ENCODE assay signal across 9 cellular contexts in the genomic region with DNA sequence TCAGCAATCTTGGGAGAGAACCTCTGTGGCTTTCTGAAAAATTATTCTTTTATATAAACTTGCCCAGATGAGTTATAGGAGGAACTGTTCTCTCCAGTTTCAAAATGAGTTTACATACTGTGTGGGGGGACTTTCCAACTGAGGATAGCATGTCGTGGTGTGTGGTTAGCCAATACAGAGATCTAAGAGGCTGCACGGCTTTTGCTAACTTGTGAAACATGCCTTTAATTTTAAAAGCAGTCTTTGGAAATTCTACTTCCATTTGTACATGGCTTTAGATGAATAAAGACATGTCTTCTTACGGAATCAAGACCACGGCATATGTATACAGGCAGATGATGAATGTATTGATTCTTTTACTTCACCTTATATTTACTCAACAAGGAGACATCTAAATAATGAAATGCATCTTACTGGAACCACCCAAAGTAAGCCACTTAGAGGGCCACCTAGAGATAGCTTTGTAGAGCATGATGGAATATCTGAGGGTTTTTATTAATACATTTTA. TPM values are rescaled to one million over a fixed set of nuclear protein-coding genes. Genes with fewer than 3 reads are reported as not detected.
A peak's percentile ranks its signal among the peaks of the same experiment; 100 is the strongest.
DNase-seq lines count a peak whose midpoint lies in the region; ATAC-seq and TF ChIP-seq lines count a peak whose summit lies in the region.
"Had no signal": no experiment of that assay in that cellular context is flagged by ENCODE, and none has a peak within 500 bp of the region (broad histone marks: within the 10 kb centered on the region; RNA-seq: fewer than 3 reads in every experiment).

No MANE protein-coding gene starts in this region.

- in situ Hi-C loops in HAP-1 (cut with MboI; ENCODE audit: low sequenced_read_pairs), result no loop called here

- no peak for TF ChIP-seq CTCF in osteocyte (IDR thresholded peaks at IDR 0.05)

- H3K9me3 Mint-ChIP-seq in activated T-helper 1 cell treated with anti-CD3 and anti-CD28 coated beads, Interleukin-12 subunit alpha, Interleukin-12 subunit beta, Interleukin-2, Interleukin-4 antibody, amounts not matched to agents 30 ng/mL and 10 ng/mL and 1 ng/mL, durations not matched to agents 14 hours and 24 hours and 36 hours, result no peaks in the 10 kb centered on the region
- no peaks in the 10 kb centered on the region for H3K9me3 Mint-ChIP-seq in osteocyte (ENCODE audit: unreplicated experiment)

- peaks cover 2% of the 10 kb centered on the region; the same call in 1 of the 2 replicates for H3K4me1 ChIP-seq in HAP-1

- H3K27ac Mint-ChIP-seq in activated T-helper 1 cell treated with anti-CD3 and anti-CD28 coated beads, Interleukin-12 subunit alpha, Interleukin-12 subunit beta, Interleukin-2, Interleukin-4 antibody, amounts not matched to agents 30 ng/mL and 10 ng/mL and 1 ng/mL, durations not matched to agents 14 hours and 24 hours and 36 hours, result peak overlapping the region; percentile 96
- peak overlapping the region; percentile 48 for H3K27ac Mint-ChIP-seq in osteocyte (ENCODE audit: unreplicated experiment)

- H3K27me3 ChIP-seq in HAP-1 (ENCODE audit: low read depth), result no peaks in the 10 kb centered on the region
- H3K27me3 ChIP-seq: cardiac muscle cell had no signal

- DNase-seq in Ammon's horn (ENCODE audit: low spot score) (peak; percentile 22), osteocyte (ENCODE audit: extremely low spot score, unreplicated experiment) (no peak), HAP-1 (ENCODE audit: low spot score in 2 of 2) (no peak), NCI-H524 (lab: John Stamatoyannopoulos, UW) (no peak), SHP77 (lab: John Stamatoyannopoulos, UW) (no peak)
- DNase-seq in activated T-helper 1 cell treated with anti-CD3 and anti-CD28 coated beads, Interleukin-12 subunit alpha, Interleukin-12 subunit beta, Interleukin-2, Interleukin-4 antibody, amounts not matched to agents 30 ng/mL and 10 ng/mL and 1 ng/mL, durations not matched to agents 14 hours and 24 hours and 36 hours (ENCODE audit: low spot score), result peak; percentile 76

- intact Hi-C loops in activated T-helper 1 cell treated with anti-CD3 and anti-CD28 coated beads, Interleukin-12 subunit alpha, Interleukin-12 subunit beta, Interleukin-2, Interleukin-4 antibody, amounts not matched to agents 30 ng/mL and 10 ng/mL and 1 ng/mL, durations not matched to agents 14 hours and 24 hours and 36 hours (cut with micrococcal nuclease), result loop anchor here (1.0 to 10.0 kb wide), 10 partner anchors 8 to 1213 kb away; a partner anchor contains a TSS

- peak overlapping the region; percentile 78 for H3K4me3 Mint-ChIP-seq in activated T-helper 1 cell treated with anti-CD3 and anti-CD28 coated beads, Interleukin-12 subunit alpha, Interleukin-12 subunit beta, Interleukin-2, Interleukin-4 antibody, amounts not matched to agents 30 ng/mL and 10 ng/mL and 1 ng/mL, durations not matched to agents 14 hours and 24 hours and 36 hours
- no peak overlapping the region for H3K4me3 Mint-ChIP-seq in osteocyte (ENCODE audit: unreplicated experiment)

- H3K9me3 ChIP-seq in HAP-1, result no peaks in the 10 kb centered on the region

- H3K4me3 ChIP-seq in HAP-1, result no peak overlapping the region
- H3K4me3 ChIP-seq: cardiac muscle cell had no signal

- H3K27me3 Mint-ChIP-seq in activated T-helper 1 cell treated with anti-CD3 and anti-CD28 coated beads, Interleukin-12 subunit alpha, Interleukin-12 subunit beta, Interleukin-2, Interleukin-4 antibody, amounts not matched to agents 30 ng/mL and 10 ng/mL and 1 ng/mL, durations not matched to agents 14 hours and 24 hours and 36 hours (ENCODE audit: insufficient read depth), result no peaks in the 10 kb centered on the region
- H3K27me3 Mint-ChIP-seq in osteocyte (ENCODE audit: unreplicated experiment), result no peaks in the 10 kb centered on the region

- H3K4me1 Mint-ChIP-seq in activated T-helper 1 cell treated with anti-CD3 and anti-CD28 coated beads, Interleukin-12 subunit alpha, Interleukin-12 subunit beta, Interleukin-2, Interleukin-4 antibody, amounts not matched to agents 30 ng/mL and 10 ng/mL and 1 ng/mL, durations not matched to agents 14 hours and 24 hours and 36 hours (ENCODE audit: low read depth), result peaks cover 77% of the 10 kb centered on the region
- H3K4me1 Mint-ChIP-seq in osteocyte (ENCODE audit: unreplicated experiment), result peaks cover 18% of the 10 kb centered on the region

- ATAC-seq in GM19463 (IDR thresholded peaks at IDR 0.05; ENCODE audit: unreplicated experiment), result peak; percentile 83
- ATAC-seq in HG03520 (IDR thresholded peaks at IDR 0.05; ENCODE audit: unreplicated experiment), result peak; percentile 83

- no peaks in the 10 kb centered on the region for H3K36me3 ChIP-seq in HAP-1 (replicated peaks)
- H3K36me3 ChIP-seq: cardiac muscle cell had no signal

- peaks cover 30% of the 10 kb centered on the region for H3K36me3 Mint-ChIP-seq in activated T-helper 1 cell treated with anti-CD3 and anti-CD28 coated beads, Interleukin-12 subunit alpha, Interleukin-12 subunit beta, Interleukin-2, Interleukin-4 antibody, amounts not matched to agents 30 ng/mL and 10 ng/mL and 1 ng/mL, durations not matched to agents 14 hours and 24 hours and 36 hours (ENCODE audit: low read depth)
- H3K36me3 Mint-ChIP-seq in osteocyte (ENCODE audit: unreplicated experiment), result peaks cover 5% of the 10 kb centered on the region

RNA-seq across cellular contexts. Expression of a gene that starts 39.8 kb away (rescaled TPM):
- total RNA-seq in activated T-helper 1 cell treated with anti-CD3 and anti-CD28 coated beads, Interleukin-12 subunit alpha, Interleukin-12 subunit beta, Interleukin-2, Interleukin-4 antibody, amounts not matched to agents 30 ng/mL and 10 ng/mL and 1 ng/mL, durations not matched to agents 14 hours and 24 hours and 36 hours, result 69.8 and 72.7 TPM in 2 replicates
- total RNA-seq in osteocyte, result 23.0 and 27.8 TPM in 2 replicates

Comparison
In these comparisons a context has a peak if more than half of its experiments do, and no peak if none do; other contexts are left out.
1. DNase-seq: peak in Ammon's horn (single experiment) and activated T-helper 1 cell treated with anti-CD3 and anti-CD28 coated beads, Interleukin-12 subunit alpha, Interleukin-12 subunit beta, Interleukin-2, Interleukin-4 antibody, amounts not matched to agents 30 ng/mL and 10 ng/mL and 1 ng/mL, durations not matched to agents 14 hours and 24 hours and 36 hours (single experiment); none in osteocyte (single experiment), HAP-1 (0 of 2), NCI-H524 (0 of 2) and SHP77 (0 of 2).